Comparison of ENCODE assay signal across 30 cellular contexts in the genomic region with DNA sequence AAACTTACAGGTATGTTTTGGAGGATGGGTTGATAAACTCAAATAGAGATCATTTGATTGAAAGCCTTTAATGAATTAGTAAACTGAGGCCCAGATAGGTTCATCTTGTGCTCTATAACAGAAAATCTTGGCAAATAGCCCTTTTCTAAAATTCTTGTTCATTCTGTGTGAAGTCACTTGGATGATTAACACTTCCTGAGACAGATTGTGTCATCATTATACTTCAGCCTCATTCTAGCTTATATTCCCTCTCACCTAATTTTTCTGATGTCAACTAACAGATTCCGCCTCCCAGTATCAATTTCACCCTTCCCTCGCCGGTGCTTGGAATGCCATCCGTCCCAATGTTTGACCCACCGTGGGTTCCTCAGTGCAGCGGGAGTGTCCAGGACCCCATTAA.
"Had no signal": no experiment of that assay in that cellular context is flagged by ENCODE, and none has a peak within 500 bp of the region (broad histone marks: within the 10 kb centered on the region; RNA-seq: fewer than 3 reads in every experiment).

No MANE protein-coding gene starts in this region.

- H3K4me1 Mint-ChIP-seq: naive thymus-derived CD4-positive, alpha-beta T cell; natural killer cell; nephron; stimulated activated memory B cell treated with anti-CD40 and anti-IgM and Interleukin-4, amounts not matched to agents 10 μg/mL and 1 μg/mL and 100 μg/mL, for 72 hours; stimulated activated naive CD8-positive, alpha-beta T cell treated with anti-CD3 and anti-CD28 coated beads, Interleukin-15, amount 100 ng/mL, for 72 hours had no signal

- H3K27ac ChIP-seq: neural progenitor cell, ovary, parathyroid adenoma, psoas muscle, right lobe of liver, sigmoid colon, suprapubic skin, testis, tibial artery, transverse colon, upper lobe of right lung, vagina had no signal

- H3K36me3 Mint-ChIP-seq: naive thymus-derived CD4-positive, alpha-beta T cell; natural killer cell; stimulated activated memory B cell treated with anti-CD40 and anti-IgM and Interleukin-4, amounts not matched to agents 10 μg/mL and 1 μg/mL and 100 μg/mL, for 72 hours; type B pancreatic cell had no signal

- H3K4me1 ChIP-seq: neural progenitor cell, parathyroid adenoma, psoas muscle, right lobe of liver, sigmoid colon, suprapubic skin, testis, tibial artery, transverse colon, upper lobe of right lung, vagina had no signal

- H3K4me3 Mint-ChIP-seq: naive thymus-derived CD4-positive, alpha-beta T cell; natural killer cell; nephron; neural progenitor cell; stimulated activated memory B cell treated with anti-CD40 and anti-IgM and Interleukin-4, amounts not matched to agents 10 μg/mL and 1 μg/mL and 100 μg/mL, for 72 hours; stimulated activated naive CD8-positive, alpha-beta T cell treated with anti-CD3 and anti-CD28 coated beads, Interleukin-15, amount 100 ng/mL, for 72 hours; type B pancreatic cell had no signal

- H3K9me3 Mint-ChIP-seq: naive thymus-derived CD4-positive, alpha-beta T cell; natural killer cell; nephron; neural progenitor cell; stimulated activated memory B cell treated with anti-CD40 and anti-IgM and Interleukin-4, amounts not matched to agents 10 μg/mL and 1 μg/mL and 100 μg/mL, for 72 hours; stimulated activated naive CD8-positive, alpha-beta T cell treated with anti-CD3 and anti-CD28 coated beads, Interleukin-15, amount 100 ng/mL, for 72 hours; type B pancreatic cell had no signal

- H3K27me3 ChIP-seq: neural progenitor cell, ovary, right lobe of liver, sigmoid colon, suprapubic skin, testis, tibial artery, transverse colon, upper lobe of right lung, vagina had no signal

- H3K27ac Mint-ChIP-seq: naive thymus-derived CD4-positive, alpha-beta T cell; natural killer cell; nephron; neural progenitor cell; progenitor cell of endocrine pancreas; stimulated activated memory B cell treated with anti-CD40 and anti-IgM and Interleukin-4, amounts not matched to agents 10 μg/mL and 1 μg/mL and 100 μg/mL, for 72 hours; stimulated activated naive CD8-positive, alpha-beta T cell treated with anti-CD3 and anti-CD28 coated beads, Interleukin-15, amount 100 ng/mL, for 72 hours; type B pancreatic cell had no signal

- DNase-seq: naive thymus-derived CD4-positive, alpha-beta T cell; natural killer cell; occipital lobe; ovary; posterior cingulate gyrus; psoas muscle; right cardiac atrium; right lobe of liver; sigmoid colon; small intestine; stimulated activated CD4-positive, alpha-beta T cell treated with anti-CD3 and anti-CD28 coated beads, Interleukin-15, amount 100 ng/mL, for 24 hours; stimulated activated CD4-positive, alpha-beta T cell treated with anti-CD3 and anti-CD28 coated beads, Interleukin-4, amount 100 ng/mL, for 1 hour; stimulated activated CD4-positive, alpha-beta T cell treated with anti-CD3 and anti-CD28 coated beads, Interleukin-4, amount 100 ng/mL, for 4 hours; stimulated activated CD8-positive, alpha-beta memory T cell treated with anti-CD3 and anti-CD28 coated beads, Interleukin-4, amount 100 ng/mL, for 48 hours; stimulated activated naive CD4-positive, alpha-beta T cell; stimulated activated naive CD8-positive, alpha-beta T cell treated with anti-CD3 and anti-CD28 coated beads, Interleukin-15, amount 100 ng/mL, for 72 hours; stimulated activated naive CD8-positive, alpha-beta T cell treated with anti-CD3 and anti-CD28 coated beads, Interleukin-15, Interleukin-2, amounts not matched to agents 100 U/mL and 50 U/mL, for 24 hours; substantia nigra; testis; tibial artery; transverse colon; upper lobe of right lung had no signal

- ATAC-seq: naive thymus-derived CD4-positive, alpha-beta T cell; natural killer cell; psoas muscle; right cardiac atrium; right lobe of liver; stimulated activated memory B cell treated with anti-CD40 and anti-IgM and Interleukin-4, amounts not matched to agents 10 μg/mL and 1 μg/mL and 100 μg/mL, for 72 hours; stimulated activated naive CD8-positive, alpha-beta T cell treated with anti-CD3 and anti-CD28 coated beads, Interleukin-15, amount 100 ng/mL, for 72 hours; stimulated activated naive CD8-positive, alpha-beta T cell treated with anti-CD3 and anti-CD28 coated beads, Interleukin-15, Interleukin-2, amounts not matched to agents 100 U/mL and 50 U/mL, for 24 hours; upper lobe of right lung had no signal
